Comparison of ENCODE assay signal across 8 cellular contexts in the genomic region with DNA sequence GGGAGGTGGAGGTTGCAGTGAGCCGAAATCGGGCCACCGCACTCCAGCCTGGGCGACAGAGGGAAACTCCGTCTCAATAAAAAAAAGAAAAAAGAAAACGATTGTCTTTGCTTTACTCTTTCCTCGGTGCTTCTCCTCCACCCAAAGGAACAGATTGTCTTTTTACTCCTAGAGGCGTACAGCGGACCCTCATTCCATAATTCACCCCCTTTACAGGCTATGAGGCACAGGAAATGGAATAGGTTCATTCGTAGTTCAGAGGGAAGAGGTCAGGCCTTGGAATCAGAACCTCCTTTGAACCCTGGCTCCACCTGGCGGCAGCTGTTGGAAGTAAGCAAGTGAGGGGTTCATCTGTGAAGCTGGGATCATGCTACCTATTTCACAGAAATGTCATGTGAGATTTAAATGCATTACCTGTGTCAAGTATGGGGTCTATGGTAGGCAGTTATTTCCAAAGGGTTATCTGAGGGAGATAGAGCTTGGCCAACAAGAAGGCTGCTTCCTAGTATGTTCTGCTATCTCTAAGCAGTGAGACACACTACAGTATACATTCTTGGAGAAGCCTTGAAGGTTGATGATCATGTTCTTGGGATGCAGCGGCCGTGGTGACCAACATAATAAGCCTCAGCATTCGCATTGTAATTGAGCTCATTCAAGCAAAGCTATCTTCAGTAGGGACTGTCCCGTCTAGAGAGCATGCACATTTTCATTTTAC. TPM values are rescaled to one million over a fixed set of nuclear protein-coding genes. Genes with fewer than 3 reads are reported as not detected.
A peak's percentile ranks its signal among the peaks of the same experiment; 100 is the strongest.
DNase-seq lines count a peak whose midpoint lies in the region; ATAC-seq and TF ChIP-seq lines count a peak whose summit lies in the region.

No MANE protein-coding gene starts in this region.

- no peaks in the 10 kb centered on the region for H3K9me3 Mint-ChIP-seq in activated naive CD4-positive, alpha-beta T cell treated with anti-CD3 and anti-CD28 coated beads, Interleukin-2, amount 50 U/mL, for 24 hours

- WGBS in psoas muscle, 3 donors = 25 to 30% (median 25%) methylated on average over 15 of the region's 15 CpGs

- H3K27me3 ChIP-seq in psoas muscle (ENCODE audit: insufficient read depth in 3 of 3, low read length in 2 of 3) (no peaks in the 10 kb centered on the region), uterus (no peaks in the 10 kb centered on the region)

- ATAC-seq in psoas muscle = peak; percentile 84 to 97 (median 90)
- ATAC-seq in HG03469 (IDR thresholded peaks at IDR 0.05; ENCODE audit: unreplicated experiment) = no peak

- peak overlapping the region; percentile 36 for H3K27ac Mint-ChIP-seq in activated naive CD4-positive, alpha-beta T cell treated with anti-CD3 and anti-CD28 coated beads, Interleukin-2, amount 50 U/mL, for 24 hours

- H3K4me1 Mint-ChIP-seq in activated naive CD4-positive, alpha-beta T cell treated with anti-CD3 and anti-CD28 coated beads, Interleukin-2, amount 50 U/mL, for 24 hours = peaks cover 6% of the 10 kb centered on the region

- H3K4me3 Mint-ChIP-seq in activated naive CD4-positive, alpha-beta T cell treated with anti-CD3 and anti-CD28 coated beads, Interleukin-2, amount 50 U/mL, for 24 hours = peak overlapping the region; percentile 81

- no peaks in the 10 kb centered on the region for H3K27me3 Mint-ChIP-seq in activated naive CD4-positive, alpha-beta T cell treated with anti-CD3 and anti-CD28 coated beads, Interleukin-2, amount 50 U/mL, for 24 hours

- intact Hi-C loops in cardiac septum (cut with DNase I) (loop anchor here (2.0 kb wide), 1 partner anchor 70 kb away; the partner anchor contains the start of gene ZNF764), psoas muscle (cut with DNase I) (loop anchor here in 1 of 2 donors (2.0 kb wide), 1 partner anchor 198 kb away; the partner anchor contains the start of gene DCTPP1), uterus (cut with DNase I; ENCODE audit: low total_unique reads) (no loop called here)

- TF ChIP-seq POLR2A in uterus (IDR thresholded peaks at IDR 0.05) = no peak

- H3K36me3 ChIP-seq in psoas muscle (ENCODE audit: insufficient read depth in 1 of 2, low read depth in 1 of 2) (no peaks in the 10 kb centered on the region), uterus (no peaks in the 10 kb centered on the region)

- no peaks in the 10 kb centered on the region for H3K9me3 ChIP-seq in psoas muscle
- no peaks in the 10 kb centered on the region for H3K9me3 ChIP-seq in uterus

- H3K4me3 ChIP-seq in psoas muscle (peak overlapping the region; percentile 54), uterus (no peak overlapping the region)

- H3K4me1 ChIP-seq in psoas muscle = no peaks in the 10 kb centered on the region
- no peaks in the 10 kb centered on the region for H3K4me1 ChIP-seq in uterus

- H3K27ac ChIP-seq in psoas muscle = peak overlapping the region; percentile 67
- H3K27ac ChIP-seq in uterus = peak overlapping the region; percentile 20 to 51

- peak; percentile 30 for TF ChIP-seq CTCF in GM12801 (IDR thresholded peaks at IDR 0.05; ENCODE audit: extremely low read depth, insufficient read length)
- TF ChIP-seq CTCF in psoas muscle (IDR thresholded peaks at IDR 0.05) = peak; percentile 92
- TF ChIP-seq CTCF in uterus (IDR thresholded peaks at IDR 0.05) = peak; percentile 74 to 86 (median 84)

- H3K36me3 Mint-ChIP-seq in activated naive CD4-positive, alpha-beta T cell treated with anti-CD3 and anti-CD28 coated beads, Interleukin-2, amount 50 U/mL, for 24 hours = no peaks in the 10 kb centered on the region

- DNase-seq in NCI-H1092 (lab: John Stamatoyannopoulos, UW) (peak; percentile 69), SKM-1 (lab: John Stamatoyannopoulos, UW; ENCODE audit: unreplicated experiment) (peak; percentile 71), cardiac septum (ENCODE audit: low spot score) (peak; percentile 93), psoas muscle (peak; percentile 88 to 92), uterus (peak; percentile 81 to 83)

RNA-seq across cellular contexts. Expression of gene ZNF689, which starts 18.6 kb away (rescaled TPM):
- total RNA-seq in cardiac septum (4.9 TPM), psoas muscle (1 to 10 TPM; 3.4 to 9.6 (median 5.8) TPM), uterus (10 to 100 TPM in 1 of 4 donors, 1 to 10 TPM in 3; 3.1 to 11.5 (median 7.0) TPM)
- polyA plus RNA-seq in psoas muscle = 1 to 10 TPM; 3.6 to 6.1 (median 5.4) TPM

RNA-seq across cellular contexts. Expression of gene PRR14, which starts 22.0 kb away (rescaled TPM):
- total RNA-seq in cardiac septum = 21.1 TPM
- total RNA-seq in psoas muscle = 10 to 100 TPM; 13.4 to 26.4 (median 15.9) TPM
- 10 to 100 TPM; 23.8 to 26.8 (median 25.5) TPM for polyA plus RNA-seq in psoas muscle
- 10 to 100 TPM in 2 of 4 donors, 1 to 10 TPM in 2; 1.0 to 82.4 (median 10.0) TPM for total RNA-seq in uterus

RNA-seq across cellular contexts. Expression of gene FBRS, which starts 29.4 kb away (rescaled TPM):
- total RNA-seq in cardiac septum (33.2 TPM), psoas muscle (10 to 100 TPM; 31.2 to 58.5 (median 38.6) TPM), uterus (10 to 100 TPM in 2 of 4 donors, 1 to 10 TPM in 2; 8.5 to 78.4 (median 16.5) TPM)
- 10 to 100 TPM; 24.8 to 35.5 (median 29.3) TPM for polyA plus RNA-seq in psoas muscle

RNA-seq across cellular contexts. Expression of gene ZNF785, which starts 43.3 kb away (rescaled TPM):
- total RNA-seq in cardiac septum = 6.7 TPM
- total RNA-seq in psoas muscle = 1 to 10 TPM; 3.4 to 5.4 (median 3.9) TPM
- 1 to 10 TPM; 1.3 to 2.8 (median 1.5) TPM for polyA plus RNA-seq in psoas muscle
- 10 to 100 TPM in 2 of 4 donors, 1 to 10 TPM in 2; 6.8 to 37.4 (median 15.2) TPM for total RNA-seq in uterus

RNA-seq across cellular contexts. Expression of gene ZNF688, which starts 57.3 kb away (rescaled TPM):
- total RNA-seq in cardiac septum = 12.1 TPM
- 10 to 100 TPM; 11.7 to 21.2 (median 16.5) TPM for total RNA-seq in psoas muscle
- 10 to 100 TPM; 11.1 to 15.6 (median 13.5) TPM for polyA plus RNA-seq in psoas muscle
- 10 to 100 TPM in 3 of 4 donors, 1 to 10 TPM in 1; 9.6 to 27.1 (median 12.5) TPM for total RNA-seq in uterus

Comparison
In these comparisons a context has a peak if more than half of its experiments do, and no peak if none do; other contexts are left out.
1. CTCF ChIP-seq: peak in every context shown above with its lines; median percentile 92 in psoas muscle; 84 in uterus; 30 in GM12801.